Comparison of ENCODE assay signal across 14 cellular contexts in the genomic region with DNA sequence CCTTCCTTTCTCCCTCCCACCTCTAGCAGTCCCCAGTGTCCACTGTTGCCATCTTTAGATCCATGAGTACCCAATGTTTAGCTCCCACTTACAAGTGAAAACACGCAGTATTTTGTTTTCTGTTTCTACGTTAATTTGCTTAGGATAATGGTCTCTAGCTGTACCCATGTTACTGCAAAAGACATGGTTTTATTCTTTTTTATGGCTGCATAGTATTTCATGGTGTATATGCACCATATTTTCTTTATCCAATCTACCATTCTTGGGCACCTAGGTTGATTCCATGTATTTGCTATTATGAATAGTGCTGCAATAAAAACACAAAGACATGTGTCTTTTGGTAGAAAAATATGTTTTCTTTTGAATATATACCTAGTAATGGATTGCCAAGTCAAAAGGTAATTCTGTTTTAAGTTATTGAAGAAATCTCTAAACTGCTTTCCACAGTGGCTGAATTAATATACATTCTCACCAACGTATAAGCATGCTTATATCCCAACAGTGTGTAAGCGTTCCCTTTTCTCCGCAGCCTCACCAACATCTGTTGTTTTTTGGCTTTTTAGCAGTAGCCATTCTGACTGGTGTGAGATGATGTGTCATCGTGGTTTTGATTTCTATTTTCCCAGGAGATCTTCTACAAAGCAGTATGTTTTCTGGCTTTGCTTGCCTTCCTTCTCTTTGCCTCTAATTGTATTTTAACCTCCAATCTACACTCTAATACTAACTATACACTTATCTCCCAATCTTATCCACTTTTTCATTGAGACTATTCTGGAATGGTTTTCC.
A peak's percentile ranks its signal among the peaks of the same experiment; 100 is the strongest.
DNase-seq lines count a peak whose midpoint lies in the region; TF ChIP-seq lines count a peak whose summit lies in the region.
"Had no signal": no experiment of that assay in that cellular context is flagged by ENCODE, and none has a peak within 500 bp of the region (broad histone marks: within the 10 kb centered on the region; RNA-seq: fewer than 3 reads in every experiment).

No MANE protein-coding gene starts in this region.

- TF ChIP-seq POLR2A in vagina (IDR thresholded peaks at IDR 0.05): no peak

- TF ChIP-seq CTCF in astrocyte of the spinal cord (IDR thresholded peaks at IDR 0.05; ENCODE audit: low read depth, low read length) (no peak), vagina (IDR thresholded peaks at IDR 0.05) (no peak)

- H3K4me3 ChIP-seq in astrocyte of the spinal cord (ENCODE audit: low read depth, low read length): no peak overlapping the region
- no peak overlapping the region for H3K4me3 ChIP-seq in effector memory CD4-positive, alpha-beta T cell (ENCODE audit: insufficient read depth, low read depth, low read length, poor library complexity, severe bottlenecking)
- H3K4me3 ChIP-seq in vagina: no peak overlapping the region
- H3K4me3 ChIP-seq: BLaER1 treated with 17β-estradiol and CSF1 and Interleukin-3, amounts not matched to agents 10 nM and 100 nM; GM23248 had no signal

- H3K4me1 ChIP-seq in effector memory CD4-positive, alpha-beta T cell (ENCODE audit: control insufficient read depth, insufficient read depth, low read length, poor library complexity, severe bottlenecking): no peaks in the 10 kb centered on the region
- H3K4me1 ChIP-seq in vagina: no peaks in the 10 kb centered on the region
- H3K4me1 ChIP-seq: BLaER1 treated with 17β-estradiol and CSF1 and Interleukin-3, amounts not matched to agents 10 nM and 100 nM had no signal

- no peaks in the 10 kb centered on the region for H3K27me3 ChIP-seq in effector memory CD4-positive, alpha-beta T cell (replicated peaks; ENCODE audit: control insufficient read depth, insufficient read depth, low read length, poor library complexity, severe bottlenecking)
- no peaks in the 10 kb centered on the region for H3K27me3 ChIP-seq in vagina
- H3K27me3 ChIP-seq: BLaER1 treated with 17β-estradiol and CSF1 and Interleukin-3, amounts not matched to agents 10 nM and 100 nM had no signal

- H3K9me3 ChIP-seq in effector memory CD4-positive, alpha-beta T cell (ENCODE audit: control insufficient read depth, low read length): no peaks in the 10 kb centered on the region
- no peaks in the 10 kb centered on the region for H3K9me3 ChIP-seq in vagina

- H3K27ac ChIP-seq in effector memory CD4-positive, alpha-beta T cell (ENCODE audit: insufficient read depth, low read length, poor library complexity, severe bottlenecking): no peak overlapping the region
- no peak overlapping the region for H3K27ac ChIP-seq in vagina
- H3K27ac ChIP-seq: BLaER1 treated with 17β-estradiol and CSF1 and Interleukin-3, amounts not matched to agents 10 nM and 100 nM; GM23248 had no signal

- peak; percentile 78 for DNase-seq in LHCN-M2 (ENCODE audit: low read depth)
- peak; percentile 20 for DNase-seq in astrocyte of the spinal cord (ENCODE audit: low read depth, low spot score)
- DNase-seq in glomerular visceral epithelial cell (ENCODE audit: extremely low spot score): peak; percentile 2
- peak; percentile 40 for DNase-seq in stromal cell of bone marrow (ENCODE audit: low read depth)
- no peak for DNase-seq in NCI-H1417 (lab: John Stamatoyannopoulos, UW)
- no peak for DNase-seq in effector memory CD4-positive, alpha-beta T cell
- no peak for DNase-seq in NCI-H1092 treated with DMSO at 0.1 percent for 48 hours (lab: John Stamatoyannopoulos, UW)
- no peak for DNase-seq in vagina (ENCODE audit: extremely low spot score in 2 of 2)
- DNase-seq: ACHN; CD4-positive, CD25-positive, alpha-beta regulatory T cell; GF-D8; GM23248; H7 had no signal

- no peaks in the 10 kb centered on the region for H3K36me3 ChIP-seq in effector memory CD4-positive, alpha-beta T cell (ENCODE audit: control insufficient read depth, insufficient read depth, low read length)
- no peaks in the 10 kb centered on the region for H3K36me3 ChIP-seq in vagina
- H3K36me3 ChIP-seq: BLaER1 treated with 17β-estradiol and CSF1 and Interleukin-3, amounts not matched to agents 10 nM and 100 nM had no signal

- intact Hi-C loops in vagina (cut with DNase I): no loop called here

- in situ Hi-C loops in astrocyte of the spinal cord (cut with HindIII; ENCODE audit: low sequenced_read_pairs): no loop called here

Comparison
In these comparisons a context has a peak if more than half of its experiments do, and no peak if none do; other contexts are left out.
1. DNase-seq: peak in LHCN-M2 (single experiment), astrocyte of the spinal cord (single experiment), glomerular visceral epithelial cell (single experiment) and stromal cell of bone marrow (single experiment); none in NCI-H1417 (0 of 3), effector memory CD4-positive, alpha-beta T cell (0 of 3), NCI-H1092 treated with DMSO at 0.1 percent for 48 hours (single experiment) and vagina (0 of 2).